Comparison of ENCODE assay signal across 21 cellular contexts in the genomic region with DNA sequence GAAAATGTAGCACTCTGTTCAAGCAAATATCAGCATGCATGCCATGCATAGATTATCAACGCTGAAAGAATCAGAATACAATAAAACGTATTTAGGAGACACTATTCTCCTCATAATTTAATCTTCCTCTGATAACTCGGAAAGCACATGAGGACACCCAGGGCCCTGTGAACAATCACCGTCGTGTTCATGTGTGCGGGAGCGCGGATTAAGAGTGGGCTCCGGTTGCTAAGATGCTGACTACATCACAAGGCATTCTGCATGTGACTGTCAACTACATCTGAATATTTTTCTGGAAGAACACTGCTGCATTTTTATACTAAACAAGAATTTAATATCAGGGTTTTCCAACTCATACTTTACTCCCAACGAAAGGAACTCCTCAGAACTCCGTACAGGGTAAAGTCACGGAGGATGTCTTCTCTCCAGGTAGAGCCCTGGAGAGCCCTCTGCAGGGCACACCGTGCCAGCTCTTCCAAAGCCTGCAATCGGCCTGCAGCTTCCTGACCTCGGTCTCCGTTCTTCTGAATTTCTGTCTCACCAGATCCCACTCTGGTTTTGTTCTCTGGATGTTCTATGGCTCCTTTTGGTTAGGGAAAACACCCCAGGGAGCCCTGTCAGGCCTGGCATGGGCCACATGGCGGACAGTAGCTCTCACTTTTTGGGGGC. TPM values are rescaled to one million over a fixed set of nuclear protein-coding genes. Genes with fewer than 3 reads are reported as not detected.
DNase-seq lines count a peak whose midpoint lies in the region; TF ChIP-seq lines count a peak whose summit lies in the region.
"Had no signal": no experiment of that assay in that cellular context is flagged by ENCODE, and none has a peak within 500 bp of the region (broad histone marks: within the 10 kb centered on the region; RNA-seq: fewer than 3 reads in every experiment).

No MANE protein-coding gene starts in this region.

- TF ChIP-seq POLR2A in tibial nerve (IDR thresholded peaks at IDR 0.05) (no peak), ovary (IDR thresholded peaks at IDR 0.05) (no peak)

- in situ Hi-C loops in brain microvascular endothelial cell (cut with HindIII; ENCODE audit: low pct_ligation_motif_present, low sequenced_read_pairs) (no loop called here), mammary epithelial cell (cut with MboI; ENCODE audit: low sequenced_read_pairs in 2 of 2) (no loop called here)

- H3K36me3 ChIP-seq in brain microvascular endothelial cell (replicated peaks), result no peaks in the 10 kb centered on the region
- peaks cover 0 to 23% (median 0%) of the 10 kb centered on the region in 3 donors for H3K36me3 ChIP-seq in tibial nerve
- H3K36me3 ChIP-seq in mammary epithelial cell (ENCODE audit: insufficient read depth, low read length), result no peaks in the 10 kb centered on the region
- no peaks in the 10 kb centered on the region for H3K36me3 ChIP-seq in ovary

- H3K27me3 ChIP-seq in brain microvascular endothelial cell (replicated peaks) (no peaks in the 10 kb centered on the region), tibial nerve (no peaks in the 10 kb centered on the region), mammary epithelial cell (ENCODE audit: insufficient read depth, low read length) (no peaks in the 10 kb centered on the region), ovary (no peaks in the 10 kb centered on the region)
- H3K27me3 ChIP-seq: adrenal gland, esophagus muscularis mucosa, spleen had no signal

- H3K27ac Mint-ChIP-seq in HFFc6, result no peak overlapping the region
- no peak overlapping the region for H3K27ac Mint-ChIP-seq in activated naive CD8-positive, alpha-beta T cell treated with anti-CD3 and anti-CD28 coated beads for 36 hours

- TF ChIP-seq EP300 in tibial nerve (IDR thresholded peaks at IDR 0.05) (peak in 1 of 2 donors; percentile 66), ovary (IDR thresholded peaks at IDR 0.05) (no peak)

- peaks cover 78% of the 10 kb centered on the region for H3K79me2 ChIP-seq in mammary epithelial cell (ENCODE audit: insufficient read depth, low read length)

- BruUV-seq in mammary epithelial cell (replicated peaks; lab: Mats Ljungman, UMichigan), result no TSS peak

- 56 to 62% methylated on average over 17 of the region's 17 CpGs for WGBS in tibial nerve, 2 donors
- 73% methylated on average over 14 of the region's 17 CpGs for WGBS in mammary epithelial cell (ENCODE audit: low coverage, missing lambda C conversion rate)
- 72 to 80% (median 74%) methylated on average over 17 of the region's 17 CpGs for WGBS in ovary, 3 donors

- H3K9ac ChIP-seq in mammary epithelial cell (ENCODE audit: insufficient read depth, low read length), result no peak overlapping the region

- no peak overlapping the region for H3K4me2 ChIP-seq in mammary epithelial cell (ENCODE audit: insufficient read depth, low read depth, low read length)

- dilution Hi-C loops in mammary epithelial cell (cut with HindIII; ENCODE audit: low sequenced_read_pairs), result no loop called here

- peaks cover 24% of the 10 kb centered on the region; the same call in 1 of the 2 replicates for H3K4me1 Mint-ChIP-seq in HFFc6 (ENCODE audit: low read depth)
- H3K4me1 Mint-ChIP-seq in activated naive CD8-positive, alpha-beta T cell treated with anti-CD3 and anti-CD28 coated beads for 36 hours, result peaks cover 18% of the 10 kb centered on the region

- H4K20me1 ChIP-seq in mammary epithelial cell (ENCODE audit: insufficient read depth, low read length), result no peaks in the 10 kb centered on the region

- CTCF ChIA-PET in mammary epithelial cell (lab: Charles Lee; ENCODE audit: low non-redundant PET), result no interaction called here

- intact Hi-C loops in mammary epithelial cell (cut with micrococcal nuclease) (no loop called here), ovary (cut with DNase I) (no loop called here)

- H3K4me3 Mint-ChIP-seq in HFFc6, result no peak overlapping the region
- no peak overlapping the region for H3K4me3 Mint-ChIP-seq in activated naive CD8-positive, alpha-beta T cell treated with anti-CD3 and anti-CD28 coated beads for 36 hours

- 0 out of 2 replicates have a peak, but pooled peaks have one; percentile 18 for TF ChIP-seq CTCF in HFFc6 (IDR thresholded peaks at IDR 0.05)
- TF ChIP-seq CTCF in brain microvascular endothelial cell (IDR thresholded peaks at IDR 0.05; ENCODE audit: low read depth, low read length, missing control alignments), result peak; percentile 39
- TF ChIP-seq CTCF in tibial nerve (IDR thresholded peaks at IDR 0.05), result peak in 1 of 5 experiments; percentile 12
- no peak for TF ChIP-seq CTCF in mammary epithelial cell (conservative IDR thresholded peaks at IDR 0.05 in 1 of 2, IDR thresholded peaks at IDR 0.05 in 1 of 2; ENCODE audit: extremely low read depth in 1 of 2, insufficient read depth in 1 of 2, low read depth in 1 of 2, low read length in 2 of 2)
- TF ChIP-seq CTCF in ovary (IDR thresholded peaks at IDR 0.05), result no peak

- no peak overlapping the region for H2AFZ ChIP-seq in mammary epithelial cell (ENCODE audit: low read depth, low read length)

- peaks cover 47% of the 10 kb centered on the region for H3K36me3 Mint-ChIP-seq in HFFc6 (ENCODE audit: low read depth)
- H3K36me3 Mint-ChIP-seq in activated naive CD8-positive, alpha-beta T cell treated with anti-CD3 and anti-CD28 coated beads for 36 hours, result peaks cover 3% of the 10 kb centered on the region

- DNase-seq in HFFc6 (no peak), brain microvascular endothelial cell (no peak), islet precursor cell (peak; percentile 46), tibial nerve (ENCODE audit: low spot score in 2 of 2) (no peak), mammary epithelial cell (no peak), GF-D8 (lab: John Stamatoyannopoulos, UW) (no peak), ovary (no peak)
- DNase-seq in activated naive CD8-positive, alpha-beta T cell treated with anti-CD3 and anti-CD28 coated beads for 36 hours, result no peak
- DNase-seq: activated CD4-positive, alpha-beta T cell treated with anti-CD3 and anti-CD28 coated beads, Interleukin-2, amount 50 U/mL, for 4 hours; activated CD8-positive, alpha-beta memory T cell treated with anti-CD3 and anti-CD28 coated beads, Interleukin-2, amount 50 U/mL, for 48 hours; activated effector memory CD4-positive, alpha-beta T cell treated with Interleukin-2 at 50 U/mL for 16 hours; COR-L47; left ventricle myocardium superior; NCI-H1417 treated with DMSO at 0.1 percent for 48 hours; NCI-H748 treated with DMSO at 0.1 percent for 48 hours; OCI-M1; SHP77; stimulated activated CD4-positive, alpha-beta T cell treated with anti-CD3 and anti-CD28 coated beads, Interleukin-4, amount 100 ng/mL, for 24 hours had no signal

- H3K9me3 Mint-ChIP-seq in HFFc6, result no peaks in the 10 kb centered on the region
- H3K9me3 Mint-ChIP-seq in activated naive CD8-positive, alpha-beta T cell treated with anti-CD3 and anti-CD28 coated beads for 36 hours, result no peaks in the 10 kb centered on the region

- H3K4me1 ChIP-seq in tibial nerve (peaks cover 0 to 89% (median 27%) of the 10 kb centered on the region in 4 donors), mammary epithelial cell (ENCODE audit: insufficient read depth, low read length) (no peaks in the 10 kb centered on the region), ovary (ENCODE audit: insufficient read depth) (peaks cover 12% of the 10 kb centered on the region)

- H3K27me3 Mint-ChIP-seq in HFFc6 (ENCODE audit: insufficient read depth), result no peaks in the 10 kb centered on the region; the same call in 1 of the 2 replicates
- no peaks in the 10 kb centered on the region for H3K27me3 Mint-ChIP-seq in activated naive CD8-positive, alpha-beta T cell treated with anti-CD3 and anti-CD28 coated beads for 36 hours

- no peak overlapping the region for H3K4me3 ChIP-seq in brain microvascular endothelial cell (ENCODE audit: low read depth, low read length)
- H3K4me3 ChIP-seq in tibial nerve, result no peak overlapping the region
- no peak overlapping the region for H3K4me3 ChIP-seq in mammary epithelial cell (replicated peaks in 1 of 3; ENCODE audit: insufficient read depth in 1 of 3, low read depth in 2 of 3, low read length in 3 of 3)
- no peak overlapping the region for H3K4me3 ChIP-seq in ovary
- H3K4me3 ChIP-seq: adrenal gland, esophagus muscularis mucosa had no signal

- H3K9me3 ChIP-seq in tibial nerve, result no peaks in the 10 kb centered on the region
- no peaks in the 10 kb centered on the region for H3K9me3 ChIP-seq in mammary epithelial cell (replicated peaks; ENCODE audit: insufficient read depth, low read length)
- H3K9me3 ChIP-seq in ovary, result no peaks in the 10 kb centered on the region
- H3K9me3 ChIP-seq: adrenal gland, esophagus muscularis mucosa, spleen had no signal

- H3K27ac ChIP-seq in brain microvascular endothelial cell (no peak overlapping the region), tibial nerve (peak overlapping the region; percentile 23 to 86 (median 73)), mammary epithelial cell (ENCODE audit: insufficient read depth, low read depth, low read length) (no peak overlapping the region), ovary (no peak overlapping the region)
- H3K27ac ChIP-seq: adrenal gland, esophagus muscularis mucosa, spleen had no signal

RNA-seq across cellular contexts. Expression of gene ZNF516, which starts 59.6 kb away (rescaled TPM):
- 10 to 100 TPM; 34.6 to 52.2 (median 42.2) TPM for total RNA-seq in HFFc6 (2021; fragmentation: NEBNext Ultra II Directional; extraction: Animal tissue kit (Norgen Biotek cat#: 25700))
- total RNA-seq in tibial nerve, result 10 to 100 TPM; 31.4 to 63.0 (median 45.5) TPM
- total RNA-seq in activated naive CD8-positive, alpha-beta T cell treated with anti-CD3 and anti-CD28 coated beads for 36 hours, result 1 to 10 TPM; 6.5 to 8.6 TPM
- 10 to 100 TPM; 27.2 to 36.0 TPM for total RNA-seq in mammary epithelial cell
- polyA plus RNA-seq in mammary epithelial cell, result 7.5 TPM
- polyA minus RNA-seq in mammary epithelial cell, result 10.3 TPM
- 100 to 1,000 TPM in 3 of 7 donors, 10 to 100 TPM in 4; 44.9 to 110 (median 99.9) TPM for total RNA-seq in ovary
- 10 to 100 TPM; 13.5 to 25.4 TPM for polyA plus RNA-seq in ovary

Comparison
In these comparisons a context has a peak if more than half of its experiments do, and no peak if none do; other contexts are left out.
1. CTCF ChIP-seq: peak in HFFc6 (single experiment) and brain microvascular endothelial cell (single experiment); none in mammary epithelial cell (0 of 2) and ovary (0 of 3).
2. H3K27ac ChIP-seq: peak in tibial nerve (4 of 4); none in brain microvascular endothelial cell (single experiment), mammary epithelial cell (single experiment) and ovary (0 of 2).